Comparison of ENCODE assay signal across 20 cellular contexts in genomic region chr6:155228549-155229166, GRCh38. TPM values are rescaled to one million over a fixed set of nuclear protein-coding genes. Genes with fewer than 3 reads are reported as not detected.
DNase-seq lines count a peak whose midpoint lies in the region; TF ChIP-seq lines count a peak whose summit lies in the region.
"Had no signal": no experiment of that assay in that cellular context is flagged by ENCODE, and none has a peak within 500 bp of the region (broad histone marks: within the 10 kb centered on the region; RNA-seq: fewer than 3 reads in every experiment).

No MANE protein-coding gene starts in this region.

- H3K4me3 ChIP-seq in astrocyte of the cerebellum (ENCODE audit: low read depth, low read length) (no peak overlapping the region), fibroblast of pulmonary artery (replicated peaks; ENCODE audit: low read depth, low read length) (no peak overlapping the region), retinal pigment epithelial cell (ENCODE audit: low read length) (no peak overlapping the region)
- H3K4me3 ChIP-seq: BLaER1 had no signal

- CTCF ChIA-PET in activated CD4-positive, alpha-beta memory T cell treated with anti-CD3 and anti-CD28 coated beads, Interleukin-2, amount 10 ng/mL, durations not matched to agents 7 days and 5 days (lab: Charles Lee) = no interaction called here

- H3K4me1 Mint-ChIP-seq in activated CD4-positive, alpha-beta memory T cell treated with anti-CD3 and anti-CD28 coated beads, Interleukin-2, amount 10 ng/mL, durations not matched to agents 7 days and 5 days = peaks cover 18% of the 10 kb centered on the region

- H3K4me3 Mint-ChIP-seq in activated CD4-positive, alpha-beta memory T cell treated with anti-CD3 and anti-CD28 coated beads, Interleukin-2, amount 10 ng/mL, durations not matched to agents 7 days and 5 days = no peak overlapping the region

- POLR2A ChIA-PET in activated CD4-positive, alpha-beta memory T cell treated with anti-CD3 and anti-CD28 coated beads, Interleukin-2, amount 10 ng/mL, durations not matched to agents 7 days and 5 days (lab: Charles Lee) = no interaction called here

- TF ChIP-seq CTCF in astrocyte of the cerebellum (IDR thresholded peaks at IDR 0.05; ENCODE audit: low read depth, low read length, missing control alignments) (no peak), fibroblast of pulmonary artery (IDR thresholded peaks at IDR 0.05; ENCODE audit: low read length, missing control alignments) (no peak), retinal pigment epithelial cell (conservative IDR thresholded peaks at IDR 0.05; ENCODE audit: low read depth, low read length) (no peak)

- DNase-seq in GM03348 (ENCODE audit: low spot score) (peak; percentile 70), astrocyte of the cerebellum (ENCODE audit: low read depth) (peak; percentile 28), fibroblast of pulmonary artery (ENCODE audit: low read depth) (peak; percentile 77), retinal pigment epithelial cell (ENCODE audit: low read depth) (peak; percentile 52), NCI-H524 (lab: John Stamatoyannopoulos, UW) (no peak), ACHN (no peak)
- DNase-seq in activated CD4-positive, alpha-beta memory T cell treated with anti-CD3 and anti-CD28 coated beads, Interleukin-2, amount 10 ng/mL, durations not matched to agents 7 days and 5 days = no peak
- DNase-seq in stimulated activated CD4-positive, alpha-beta T cell treated with anti-CD3 and anti-CD28 coated beads, Interleukin-4, amount 100 ng/mL, for 24 hours = no peak
- DNase-seq: activated CD4-positive, alpha-beta T cell treated with anti-CD3 and anti-CD28 coated beads for 48 hours; activated naive CD4-positive, alpha-beta T cell treated with anti-CD3 and anti-CD28 coated beads, Interleukin-2, amount 50 U/mL, for 16 hours; activated T-cell treated with anti-CD3 and anti-CD28 coated beads for 4 hours; cerebellar nuclear complex; DMS153; hypothalamus; KG1; left colon; NCI-H1417 treated with DMSO at 0.1 percent for 48 hours; NCI-H345 had no signal

- H3K27ac Mint-ChIP-seq in activated CD4-positive, alpha-beta memory T cell treated with anti-CD3 and anti-CD28 coated beads, Interleukin-2, amount 10 ng/mL, durations not matched to agents 7 days and 5 days = no peak overlapping the region

- peaks cover 4% of the 10 kb centered on the region for H3K9me3 Mint-ChIP-seq in activated CD4-positive, alpha-beta memory T cell treated with anti-CD3 and anti-CD28 coated beads, Interleukin-2, amount 10 ng/mL, durations not matched to agents 7 days and 5 days

- in situ Hi-C loops in astrocyte of the cerebellum (cut with HindIII; ENCODE audit: low sequenced_read_pairs) (no loop called here), ACHN (cut with HindIII; ENCODE audit: low pct_ligation_motif_present, low pct_unique_long_range_greater_than_20kb, low sequenced_read_pairs) (no loop called here)

- H3K36me3 Mint-ChIP-seq in activated CD4-positive, alpha-beta memory T cell treated with anti-CD3 and anti-CD28 coated beads, Interleukin-2, amount 10 ng/mL, durations not matched to agents 7 days and 5 days (ENCODE audit: low read depth) = peaks cover 5% of the 10 kb centered on the region

- no peaks in the 10 kb centered on the region for H3K27me3 Mint-ChIP-seq in activated CD4-positive, alpha-beta memory T cell treated with anti-CD3 and anti-CD28 coated beads, Interleukin-2, amount 10 ng/mL, durations not matched to agents 7 days and 5 days

RNA-seq across cellular contexts. Expression of gene CLDN20, which starts 35.2 kb away (rescaled TPM):
- total RNA-seq in activated CD4-positive, alpha-beta memory T cell treated with anti-CD3 and anti-CD28 coated beads, Interleukin-2, amount 10 ng/mL, durations not matched to agents 7 days and 5 days = not detected
- total RNA-seq: left colon, posterior vena cava had no signal

Comparison
In these comparisons a context has a peak if more than half of its experiments do, and no peak if none do; other contexts are left out.
1. DNase-seq: peak in GM03348 (single experiment), astrocyte of the cerebellum (single experiment), fibroblast of pulmonary artery (single experiment) and retinal pigment epithelial cell (single experiment); none in NCI-H524 (0 of 2), activated CD4-positive, alpha-beta memory T cell treated with anti-CD3 and anti-CD28 coated beads, Interleukin-2, amount 10 ng/mL, durations not matched to agents 7 days and 5 days (single experiment), ACHN (single experiment) and stimulated activated CD4-positive, alpha-beta T cell treated with anti-CD3 and anti-CD28 coated beads, Interleukin-4, amount 100 ng/mL, for 24 hours (single experiment).